In the genomic region with DNA sequence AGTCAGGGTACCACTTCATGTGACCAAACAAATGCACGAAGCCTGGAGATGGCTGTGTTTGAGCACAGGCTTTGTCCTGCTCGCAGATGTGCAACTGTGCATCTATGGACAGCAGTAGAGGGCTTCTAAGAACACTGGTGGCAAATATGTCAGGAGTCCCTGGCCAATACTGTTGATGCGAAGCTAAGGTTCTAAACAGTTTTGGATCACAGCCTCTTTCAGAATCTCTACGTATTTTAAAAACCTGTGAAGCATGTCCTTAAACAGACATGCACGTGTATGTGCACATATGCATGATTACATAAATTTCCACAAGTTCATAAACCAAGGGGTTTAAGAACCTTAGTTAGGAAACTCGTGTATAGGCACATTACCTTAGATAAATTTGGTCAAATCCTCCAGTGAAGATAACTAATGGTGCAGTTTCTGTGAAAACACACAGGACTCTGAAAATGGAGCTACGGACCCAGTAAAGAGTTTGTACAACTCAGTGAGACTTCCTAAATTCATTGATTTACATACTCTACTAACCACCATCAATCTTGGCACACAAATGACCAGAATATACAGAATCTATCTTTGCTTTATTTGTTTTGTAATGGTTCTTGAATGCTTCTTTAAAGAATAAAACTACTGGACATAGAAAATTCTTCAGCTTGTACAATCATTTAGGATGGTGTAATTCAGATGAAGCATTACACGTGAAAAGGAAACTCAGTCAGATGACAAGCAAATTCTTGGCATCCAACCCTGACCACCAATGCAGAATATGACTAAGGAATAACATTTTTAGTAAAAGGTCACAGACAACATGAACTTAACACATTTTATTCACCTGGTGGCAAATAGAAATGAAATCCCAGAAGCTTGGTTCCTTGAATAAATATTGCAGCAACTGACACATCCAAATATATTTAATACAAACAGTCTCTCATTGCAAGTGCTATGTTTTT, we compare ENCODE assay signal across 8 cellular contexts. TPM values are rescaled to one million over a fixed set of nuclear protein-coding genes. Genes with fewer than 3 reads are reported as not detected.
DNase-seq lines count a peak whose midpoint lies in the region; ATAC-seq and TF ChIP-seq lines count a peak whose summit lies in the region.

No MANE protein-coding gene starts in this region.

- H3K9ac ChIP-seq in KMS-11 = no peak overlapping the region
- no peak overlapping the region for H3K9ac ChIP-seq in fibroblast of lung (ENCODE audit: insufficient read depth, low read length)

- H3K4me1 ChIP-seq in KMS-11 (ENCODE audit: low read depth, poor library complexity, severe bottlenecking) = peaks cover 43% of the 10 kb centered on the region
- H3K4me1 ChIP-seq in fibroblast of lung (ENCODE audit: control insufficient read depth, extremely low read depth, insufficient read depth, low read length) = peaks cover 3% of the 10 kb centered on the region
- no peaks in the 10 kb centered on the region for H3K4me1 ChIP-seq in SJCRH30

- H3K27ac ChIP-seq in KMS-11 (no peak overlapping the region), fibroblast of lung (ENCODE audit: insufficient read depth, low read length) (no peak overlapping the region), SJCRH30 (no peak overlapping the region)

- H2AFZ ChIP-seq in KMS-11 (ENCODE audit: low read depth) = no peak overlapping the region
- H2AFZ ChIP-seq in fibroblast of lung (ENCODE audit: low read length) = no peak overlapping the region

- H3K36me3 ChIP-seq in KMS-11 (ENCODE audit: insufficient read depth) (no peaks in the 10 kb centered on the region), fibroblast of lung (ENCODE audit: control insufficient read depth, insufficient read depth, low read length) (no peaks in the 10 kb centered on the region), SJCRH30 (no peaks in the 10 kb centered on the region)

- no peaks in the 10 kb centered on the region for H3K27me3 ChIP-seq in KMS-11 (ENCODE audit: insufficient read depth, low read depth)
- no peaks in the 10 kb centered on the region for H3K27me3 ChIP-seq in fibroblast of lung (ENCODE audit: control insufficient read depth, insufficient read depth, low read length)
- no peaks in the 10 kb centered on the region for H3K27me3 ChIP-seq in SJCRH30

- H3K79me2 ChIP-seq in KMS-11 (ENCODE audit: insufficient read depth, low read depth) (peaks cover 30% of the 10 kb centered on the region; the same call in 1 of the 2 replicates), fibroblast of lung (ENCODE audit: control insufficient read depth, insufficient read depth, low read length) (no peaks in the 10 kb centered on the region)

- H4K20me1 ChIP-seq in KMS-11 (ENCODE audit: insufficient read depth) (no peaks in the 10 kb centered on the region; the same call in 1 of the 2 replicates), fibroblast of lung (ENCODE audit: control insufficient read depth, extremely low read depth, insufficient read depth, low read length) (no peaks in the 10 kb centered on the region)

- H3K4me3 ChIP-seq in GM12865 (ENCODE audit: low read depth, low read length) (peak overlapping the region; percentile 41), KMS-11 (IDR thresholded peaks at IDR 0.05; ENCODE audit: insufficient read depth, low read depth, low read length) (no peak overlapping the region), fibroblast of lung (replicated peaks in 1 of 4; ENCODE audit: control extremely low read depth in 1 of 4, insufficient read depth in 1 of 4, low read depth in 3 of 4, low read length in 4 of 4) (no peak overlapping the region), SJCRH30 (no peak overlapping the region)

- peak; percentile 47 for ATAC-seq in GM21576 (IDR thresholded peaks at IDR 0.05; ENCODE audit: unreplicated experiment)

- TF ChIP-seq CTCF in GM12865 (IDR thresholded peaks at IDR 0.05; ENCODE audit: insufficient read depth, low read depth, low read length, missing control alignments) (no peak), KMS-11 (conservative IDR thresholded peaks at IDR 0.05; ENCODE audit: low read depth, low read length) (no peak), fibroblast of lung (conservative IDR thresholded peaks at IDR 0.05 in 1 of 2, IDR thresholded peaks at IDR 0.05 in 1 of 2; ENCODE audit: low read depth in 1 of 2, low read length in 2 of 2) (no peak)

- H3K4me2 ChIP-seq in KMS-11 (peak overlapping the region; percentile 38), fibroblast of lung (ENCODE audit: extremely low read depth, insufficient read depth, low read length) (peak overlapping the region; percentile 15)

- DNase-seq in GM12865 (ENCODE audit: low read depth) (peak; percentile 78), fibroblast of lung (ENCODE audit: low read depth in 2 of 2) (peak; percentile 75 to 87), hippocampal formation (lab: John Stamatoyannopoulos, UW) (no peak), SJCRH30 (no peak), SHP77 (lab: John Stamatoyannopoulos, UW) (no peak), NCI-H1930 (lab: John Stamatoyannopoulos, UW) (no peak)

- H3K9me3 ChIP-seq in fibroblast of lung (ENCODE audit: control insufficient read depth, insufficient read depth, low read depth, low read length) = no peaks in the 10 kb centered on the region
- no peaks in the 10 kb centered on the region for H3K9me3 ChIP-seq in SJCRH30 (replicated peaks)

RNA-seq across cellular contexts. Expression of gene KCNQ5, which starts 27.4 kb away (rescaled TPM):
- total RNA-seq in fibroblast of lung = 4.6 and 4.9 TPM in 2 replicates
- polyA plus RNA-seq in fibroblast of lung = 0.74 and 3.1 TPM in 2 replicates
- polyA plus RNA-seq in fibroblast of lung (2012) = 0.93 and 2.8 TPM in 2 replicates
- 2.9 and 7.2 TPM in 2 replicates for polyA minus RNA-seq in fibroblast of lung (ENCODE audit: low replicate concordance)
- not detected in 2 replicates for total RNA-seq in SJCRH30 (2014; rRNA removed; shearing (Covaris generic))

Comparison
In these comparisons a context has a peak if more than half of its experiments do, and no peak if none do; other contexts are left out.
1. DNase-seq: peak in GM12865 (single experiment) and fibroblast of lung (2 of 2); none in hippocampal formation (0 of 2), SJCRH30 (0 of 2), SHP77 (0 of 2) and NCI-H1930 (0 of 2).